ENCODE assay signal across 8 cellular contexts in genomic region chr3:76107935-76108570, GRCh38.
DNase-seq lines count a peak whose midpoint lies in the region; FAIRE-seq and TF ChIP-seq lines count a peak whose summit lies in the region.

No MANE protein-coding gene starts in this region.

- CTCF ChIA-PET in HEK293T (lab: Yijun Ruan, JAX) = interaction anchor here (1.2 kb wide), 1 partner anchor 17 kb away, joined by 3 read pairs; no protein-coding TSS in a partner anchor

- peaks cover 2% of the 10 kb centered on the region for H3K9me3 Mint-ChIP-seq in activated T-cell treated with anti-CD3 and anti-CD28 coated beads, Interleukin-2, amount 50 U/mL, for 24 hours

- H3K9me3 ChIP-seq in small intestine (ENCODE audit: control insufficient read depth, low read depth) = no peaks in the 10 kb centered on the region

- no peak overlapping the region for H3K4me3 ChIP-seq in small intestine (ENCODE audit: low read depth in 1 of 2, low read length in 2 of 2)

- H3K27ac ChIP-seq in small intestine (ENCODE audit: low read depth in 1 of 2, low read length in 1 of 2) = no peak overlapping the region

- no peaks in the 10 kb centered on the region for H3K36me3 Mint-ChIP-seq in activated T-cell treated with anti-CD3 and anti-CD28 coated beads, Interleukin-2, amount 50 U/mL, for 24 hours (ENCODE audit: low read depth)

- H3K27ac Mint-ChIP-seq in activated T-cell treated with anti-CD3 and anti-CD28 coated beads, Interleukin-2, amount 50 U/mL, for 24 hours = no peak overlapping the region

- POLR2A ChIA-PET in HEK293T (lab: Yijun Ruan, JAX) = no interaction called here

- no peaks in the 10 kb centered on the region for H3K27me3 Mint-ChIP-seq in activated T-cell treated with anti-CD3 and anti-CD28 coated beads, Interleukin-2, amount 50 U/mL, for 24 hours

- no peaks in the 10 kb centered on the region for H3K4me1 ChIP-seq in small intestine (ENCODE audit: control insufficient read depth in 2 of 2, insufficient read depth in 1 of 2, low read depth in 1 of 2, low read length in 1 of 2)

- H3K4me3 Mint-ChIP-seq in activated T-cell treated with anti-CD3 and anti-CD28 coated beads, Interleukin-2, amount 50 U/mL, for 24 hours = no peak overlapping the region

- H3K4me1 Mint-ChIP-seq in activated T-cell treated with anti-CD3 and anti-CD28 coated beads, Interleukin-2, amount 50 U/mL, for 24 hours (ENCODE audit: low read depth) = no peaks in the 10 kb centered on the region

- peak; percentile 36 for FAIRE-seq in small intestine (lab: Jason Lieb, UNC)

- 1 to 9% (median 3%) methylated on average over 5 of the region's 5 CpGs for WGBS in small intestine, 3 donors

- H3K27me3 ChIP-seq in small intestine (ENCODE audit: control insufficient read depth in 2 of 2, insufficient read depth in 2 of 2, low read length in 2 of 2) = no peaks in the 10 kb centered on the region

- DNase-seq in DMS53 (lab: John Stamatoyannopoulos, UW) (peak; percentile 36), HEK293T (ENCODE audit: extremely low spot score) (peak; percentile 34), RPMI7951 (ENCODE audit: low read depth) (peak; percentile 18), fibroblast of peridontal ligament (ENCODE audit: extremely low read depth) (peak; percentile 34), small intestine (peak; percentile 45), mesenteric fat pad (ENCODE audit: low spot score) (no peak), activated T-cell treated with anti-CD3 and anti-CD28 coated beads for 4 hours (no peak)
- no peak for DNase-seq in activated T-cell treated with anti-CD3 and anti-CD28 coated beads, Interleukin-2, amount 50 U/mL, for 24 hours

- H3K36me3 ChIP-seq in small intestine (ENCODE audit: control insufficient read depth in 2 of 2, insufficient read depth in 2 of 2, low read length in 2 of 2) = no peaks in the 10 kb centered on the region

TF ChIP-seq in HEK293T, 16 proteins besides CTCF, POLR2A, EP300 and RAD21:
- no peak for TF ChIP-seq FOXM1 (IDR thresholded peaks at IDR 0.05; ENCODE audit: borderline replicate concordance)
- TF ChIP-seq ARNT (IDR thresholded peaks at IDR 0.05) = no peak
- TF ChIP-seq BHLHE40 (IDR thresholded peaks at IDR 0.05; ENCODE audit: borderline replicate concordance) = no peak
- no peak for TF ChIP-seq SP1 (IDR thresholded peaks at IDR 0.05)
- TF ChIP-seq ELF4 (IDR thresholded peaks at IDR 0.05) = no peak
- TF ChIP-seq SUZ12 (IDR thresholded peaks at IDR 0.05) = no peak
- no peak for TF ChIP-seq L3MBTL2 (conservative IDR thresholded peaks at IDR 0.05)
- no peak for TF ChIP-seq ZNF384 (IDR thresholded peaks at IDR 0.05)
- TF ChIP-seq PKNOX1 (IDR thresholded peaks at IDR 0.05) = no peak
- no peak for TF ChIP-seq FOXK2 (IDR thresholded peaks at IDR 0.05)
- TF ChIP-seq LEF1 (IDR thresholded peaks at IDR 0.05; ENCODE audit: borderline replicate concordance) = no peak
- TF ChIP-seq HDGF (IDR thresholded peaks at IDR 0.05; ENCODE audit: borderline replicate concordance) = no peak
- no peak for TF ChIP-seq NFRKB (IDR thresholded peaks at IDR 0.05)
- TF ChIP-seq FOXA1 (IDR thresholded peaks at IDR 0.05) = no peak
- TF ChIP-seq TARDBP (IDR thresholded peaks at IDR 0.05) = no peak
- no peak for TF ChIP-seq CTBP1 (IDR thresholded peaks at IDR 0.05; ENCODE audit: borderline replicate concordance)

Comparison
In these comparisons a context has a peak if more than half of its experiments do, and no peak if none do; other contexts are left out.
1. DNase-seq: peak in DMS53 (single experiment), HEK293T (single experiment), RPMI7951 (single experiment), fibroblast of peridontal ligament (single experiment) and small intestine (single experiment); none in activated T-cell treated with anti-CD3 and anti-CD28 coated beads, Interleukin-2, amount 50 U/mL, for 24 hours (single experiment), mesenteric fat pad (single experiment) and activated T-cell treated with anti-CD3 and anti-CD28 coated beads for 4 hours (single experiment).